16 cellular contexts compared by ENCODE assay signal in the genomic region with DNA sequence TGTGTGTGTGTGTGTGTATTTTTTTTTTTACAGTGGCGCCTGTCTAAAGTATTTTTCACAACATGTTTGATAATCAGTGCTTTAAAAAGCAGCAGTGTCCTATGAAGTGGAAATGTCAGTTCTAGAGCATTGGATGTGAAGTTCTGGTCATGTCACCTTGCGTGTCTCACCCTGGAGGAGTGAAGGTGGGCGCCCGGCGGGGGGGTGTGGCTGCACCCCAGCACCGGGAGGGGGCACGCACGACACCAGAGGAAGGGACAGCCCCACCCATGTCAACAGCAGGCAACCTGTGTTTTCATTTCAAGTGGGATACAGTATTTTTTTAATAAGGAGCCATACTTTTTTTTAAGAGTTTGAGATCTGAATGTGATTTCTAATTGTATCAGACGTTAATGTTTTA.
"Had no signal": no experiment of that assay in that cellular context is flagged by ENCODE, and none has a peak within 500 bp of the region (broad histone marks: within the 10 kb centered on the region; RNA-seq: fewer than 3 reads in every experiment).

No MANE protein-coding gene starts in this region.

- ATAC-seq: left colon, lower lobe of right lung, mucosa of descending colon, psoas muscle, sciatic nerve had no signal

- H3K27me3 Mint-ChIP-seq: activated B cell treated with CpG ODN at 0.5 μM for 24 hours had no signal

- H3K27me3 ChIP-seq: adrenal gland, dorsolateral prefrontal cortex, spleen, stomach had no signal

- H3K27ac ChIP-seq: adrenal gland, dorsolateral prefrontal cortex, lower lobe of right lung, spleen, thoracic aorta had no signal

- H3K9me3 ChIP-seq: adrenal gland, lower lobe of right lung, mucosa of descending colon, psoas muscle, spleen, stomach, thoracic aorta had no signal

- H3K4me3 Mint-ChIP-seq: activated B cell treated with CpG ODN at 0.5 μM for 24 hours, nephron progenitor cell had no signal

- H3K27ac Mint-ChIP-seq: activated B cell treated with CpG ODN at 0.5 μM for 24 hours, nephron progenitor cell had no signal

- H3K4me3 ChIP-seq: adrenal gland, dorsolateral prefrontal cortex, lower lobe of right lung, mucosa of descending colon, psoas muscle, spleen, stomach, thoracic aorta had no signal

- H3K36me3 ChIP-seq: thoracic aorta had no signal

- H3K9me3 Mint-ChIP-seq: activated B cell treated with CpG ODN at 0.5 μM for 24 hours, nephron progenitor cell had no signal

- DNase-seq: activated B cell treated with CpG ODN at 0.5 μM for 24 hours; activated CD4-positive, alpha-beta T cell treated with anti-CD3 and anti-CD28 coated beads for 48 hours; activated CD8-positive, alpha-beta memory T cell treated with anti-CD3 and anti-CD28 coated beads, Interleukin-2, amount 50 U/mL, for 48 hours; activated naive CD4-positive, alpha-beta T cell treated with Interleukin-2 at 50 U/mL for 16 hours; adrenal gland; dorsolateral prefrontal cortex; erythroblast; left colon; lower lobe of right lung; mucosa of descending colon; nephron progenitor cell; spleen; stomach had no signal
